In genomic region chr1:79811173-79811572, GRCh38 we compare ENCODE assay signal across 15 cellular contexts.
DNase-seq lines count a peak whose midpoint lies in the region; ATAC-seq, FAIRE-seq and TF ChIP-seq lines count a peak whose summit lies in the region.
"Had no signal": no experiment of that assay in that cellular context is flagged by ENCODE, and none has a peak within 500 bp of the region (broad histone marks: within the 10 kb centered on the region; RNA-seq: fewer than 3 reads in every experiment).

No MANE protein-coding gene starts in this region.

- H3K27me3 Mint-ChIP-seq in chondrocyte (ENCODE audit: low read depth) = no peaks in the 10 kb centered on the region
- H3K27me3 Mint-ChIP-seq: stimulated activated naive B cell treated with anti-CD40 and anti-IgM and Interleukin-4, amounts not matched to agents 10 μg/mL and 1 μg/mL and 100 μg/mL, for 72 hours; T-helper 17 cell had no signal

- H3K36me3 Mint-ChIP-seq in chondrocyte (ENCODE audit: low read depth) = no peaks in the 10 kb centered on the region
- H3K36me3 Mint-ChIP-seq: stimulated activated naive B cell treated with anti-CD40 and anti-IgM and Interleukin-4, amounts not matched to agents 10 μg/mL and 1 μg/mL and 100 μg/mL, for 72 hours had no signal

- H3K27ac Mint-ChIP-seq in chondrocyte (ENCODE audit: unreplicated experiment) = peak overlapping the region; percentile 58
- H3K27ac Mint-ChIP-seq: activated T-helper 2 cell treated with anti-CD3 and anti-CD28 coated beads, Interferon-gamma antibody, Interleukin-2, Interleukin-4, amounts not matched to agents 10 μg/mL and 5 μg/mL and 100 μg/mL, durations not matched to agents 14 hours and 24 hours and 36 hours; stimulated activated naive B cell treated with anti-CD40 and anti-IgM and Interleukin-4, amounts not matched to agents 10 μg/mL and 1 μg/mL and 100 μg/mL, for 72 hours; T-helper 17 cell had no signal

- H3K4me3 Mint-ChIP-seq in chondrocyte (ENCODE audit: unreplicated experiment) = no peak overlapping the region
- H3K4me3 Mint-ChIP-seq: stimulated activated naive B cell treated with anti-CD40 and anti-IgM and Interleukin-4, amounts not matched to agents 10 μg/mL and 1 μg/mL and 100 μg/mL, for 72 hours; T-helper 17 cell had no signal

- ATAC-seq in HG03521 (IDR thresholded peaks at IDR 0.05; ENCODE audit: unreplicated experiment) = no peak
- ATAC-seq: mucosa of descending colon; psoas muscle; stimulated activated naive B cell treated with anti-CD40 and anti-IgM and Interleukin-4, amounts not matched to agents 10 μg/mL and 1 μg/mL and 100 μg/mL, for 72 hours; T-helper 17 cell had no signal

- no peak for FAIRE-seq in HTR-8/SVneo (lab: Jason Lieb, UNC)

- TF ChIP-seq CTCF in chondrocyte (IDR thresholded peaks at IDR 0.05) = no peak

- H3K4me1 Mint-ChIP-seq in chondrocyte (ENCODE audit: low read depth) = peaks cover 10% of the 10 kb centered on the region
- H3K4me1 Mint-ChIP-seq: stimulated activated naive B cell treated with anti-CD40 and anti-IgM and Interleukin-4, amounts not matched to agents 10 μg/mL and 1 μg/mL and 100 μg/mL, for 72 hours; T-helper 17 cell had no signal

- DNase-seq in AG08396 (ENCODE audit: low spot score) (peak; percentile 15), HTR-8/SVneo (ENCODE audit: insufficient read length, low spot score) (peak; percentile 0), chondrocyte (ENCODE audit: low spot score) (no peak), kidney glomerular epithelial cell (lab: John Stamatoyannopoulos, UW) (peak; percentile 88), NCI-H1436 (lab: John Stamatoyannopoulos, UW) (no peak), T-helper 1 cell (no peak), DMS114 treated with DMSO at 0.1 percent for 48 hours (lab: John Stamatoyannopoulos, UW; ENCODE audit: unreplicated experiment) (no peak)
- DNase-seq: GOT3; mucosa of descending colon; psoas muscle; stimulated activated CD4-positive, alpha-beta T cell treated with anti-CD3 and anti-CD28 coated beads, Interleukin-4, amount 100 ng/mL, for 4 hours; stimulated activated naive B cell treated with anti-CD40 and anti-IgM and Interleukin-4, amounts not matched to agents 10 μg/mL and 1 μg/mL and 100 μg/mL, for 72 hours; T-helper 17 cell had no signal

- peaks cover 6% of the 10 kb centered on the region for H3K9me3 Mint-ChIP-seq in chondrocyte (ENCODE audit: low read depth)

Comparison
In these comparisons a context has a peak if more than half of its experiments do, and no peak if none do; other contexts are left out.
1. DNase-seq: peak in AG08396 (single experiment), HTR-8/SVneo (single experiment) and kidney glomerular epithelial cell (single experiment); none in chondrocyte (single experiment), NCI-H1436 (single experiment), T-helper 1 cell (0 of 5) and DMS114 treated with DMSO at 0.1 percent for 48 hours (single experiment).